ENCODE assay signal across 10 cellular contexts in the genomic region with DNA sequence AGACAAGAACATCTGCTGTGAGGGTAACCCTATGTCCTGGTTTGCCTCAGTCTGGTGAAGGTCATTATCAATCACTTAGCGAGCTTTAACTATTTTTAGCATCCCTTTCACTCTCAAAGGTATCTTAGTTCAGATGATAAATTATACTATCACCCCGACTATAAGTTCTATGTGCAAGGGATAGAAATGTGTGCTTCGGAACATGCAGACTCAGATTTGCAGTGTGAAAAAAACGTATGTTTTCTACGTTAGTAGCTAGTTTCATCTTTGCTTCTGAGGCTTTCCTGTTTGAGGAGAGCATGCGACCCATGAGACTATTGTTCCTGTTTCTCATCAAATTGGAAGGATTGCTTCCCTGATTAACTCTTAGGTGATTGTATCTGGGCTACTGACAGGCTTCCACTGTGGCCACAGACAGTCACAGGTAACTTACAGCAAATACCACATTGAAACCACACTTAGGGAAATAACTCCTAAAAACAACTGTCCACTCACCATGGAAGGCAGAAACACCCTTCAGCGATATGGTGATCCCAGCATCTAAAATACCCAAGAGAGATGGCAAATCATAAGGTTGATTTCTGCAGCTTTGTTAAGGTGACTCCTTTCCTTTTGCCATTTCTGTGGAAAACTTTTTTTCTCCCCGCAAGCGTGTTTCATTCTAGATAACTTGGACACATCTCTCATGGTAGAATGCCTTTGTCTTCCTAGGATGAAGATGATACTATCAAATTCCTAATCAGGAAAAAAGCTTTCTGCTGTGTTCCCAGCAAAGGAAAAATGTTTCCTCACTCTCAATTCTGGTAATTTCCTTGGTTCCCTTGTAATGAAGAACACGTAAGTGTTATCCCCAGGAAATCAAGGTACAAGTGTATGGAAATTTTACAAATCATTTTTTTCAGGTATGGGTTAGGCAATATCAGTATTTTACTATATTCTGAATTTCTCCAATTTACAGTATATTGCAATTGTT. TPM values are rescaled to one million over a fixed set of nuclear protein-coding genes. Genes with fewer than 3 reads are reported as not detected.
DNase-seq lines count a peak whose midpoint lies in the region; ATAC-seq and TF ChIP-seq lines count a peak whose summit lies in the region.
"Had no signal": no experiment of that assay in that cellular context is flagged by ENCODE, and none has a peak within 500 bp of the region (broad histone marks: within the 10 kb centered on the region; RNA-seq: fewer than 3 reads in every experiment).

No MANE protein-coding gene starts in this region.

- dilution Hi-C loops in mammary epithelial cell (cut with HindIII; ENCODE audit: low sequenced_read_pairs), result loop anchor here (25.0 kb wide), 1 partner anchor 384 kb away; no protein-coding TSS in a partner anchor

- H2AFZ ChIP-seq in GM23338, result no peak overlapping the region
- H2AFZ ChIP-seq in mammary epithelial cell (ENCODE audit: low read depth, low read length), result no peak overlapping the region

- H3K4me2 ChIP-seq in GM23338, result no peak overlapping the region
- H3K4me2 ChIP-seq in mammary epithelial cell (ENCODE audit: insufficient read depth, low read depth, low read length), result no peak overlapping the region

- no peaks in the 10 kb centered on the region for H3F3A ChIP-seq in GM23338 (replicated peaks; ENCODE audit: low read depth)

- H4K20me1 ChIP-seq in GM23338 (replicated peaks; ENCODE audit: insufficient read depth) (no peaks in the 10 kb centered on the region), mammary epithelial cell (ENCODE audit: insufficient read depth, low read length) (no peaks in the 10 kb centered on the region)

- no peak overlapping the region for H3K9ac ChIP-seq in mammary epithelial cell (ENCODE audit: insufficient read depth, low read length)

- H3K9me3 ChIP-seq in mammary epithelial cell (replicated peaks; ENCODE audit: insufficient read depth, low read length), result no peaks in the 10 kb centered on the region

- ATAC-seq in GM23338, result no peak
- ATAC-seq: HCT116 had no signal

- H3K27ac ChIP-seq in GM23338 (ENCODE audit: low read depth), result peak overlapping the region; percentile 83; the same call in 1 of the 2 replicates
- H3K27ac ChIP-seq in mammary epithelial cell (ENCODE audit: insufficient read depth, low read depth, low read length), result no peak overlapping the region

- in situ Hi-C loops in mammary epithelial cell (cut with MboI; ENCODE audit: low sequenced_read_pairs in 2 of 2), result loop anchor here (25.0 kb wide), 1 partner anchor 384 kb away; no protein-coding TSS in a partner anchor

- intact Hi-C loops in mammary epithelial cell (cut with micrococcal nuclease), result no loop called here

- H3K9me3 Mint-ChIP-seq in GM23338 (no peaks in the 10 kb centered on the region), mesothelial cell of epicardium (no peaks in the 10 kb centered on the region)
- H3K9me3 Mint-ChIP-seq in T-helper 2 cell treated with Interferon-gamma antibody and Interleukin-4, amounts not matched to agents 5 μg/mL and 100 μg/mL, for 36 hours, result no peaks in the 10 kb centered on the region

- H3K4me1 Mint-ChIP-seq in GM23338 (peaks cover 48% of the 10 kb centered on the region), mesothelial cell of epicardium (peaks cover 54% of the 10 kb centered on the region)
- peaks cover 61% of the 10 kb centered on the region for H3K4me1 Mint-ChIP-seq in T-helper 2 cell treated with Interferon-gamma antibody and Interleukin-4, amounts not matched to agents 5 μg/mL and 100 μg/mL, for 36 hours (ENCODE audit: low read depth)

- H3K4me3 ChIP-seq in GM12864 (ENCODE audit: low read depth, low read length) (peak overlapping the region; percentile 32; the same call in 1 of the 2 replicates), GM23338 (no peak overlapping the region), mammary epithelial cell (replicated peaks in 1 of 3; ENCODE audit: insufficient read depth in 1 of 3, low read depth in 2 of 3, low read length in 3 of 3) (no peak overlapping the region)

- no TSS peak for BruUV-seq in mammary epithelial cell (replicated peaks; lab: Mats Ljungman, UMichigan)

- 94% methylated on average over 10 of the region's 10 CpGs for WGBS in mammary epithelial cell (ENCODE audit: low coverage, missing lambda C conversion rate)

- peaks cover 2% of the 10 kb centered on the region; the same call in 1 of the 3 replicates for H3K36me3 Mint-ChIP-seq in GM23338 (ENCODE audit: low read depth)
- H3K36me3 Mint-ChIP-seq in T-helper 2 cell treated with Interferon-gamma antibody and Interleukin-4, amounts not matched to agents 5 μg/mL and 100 μg/mL, for 36 hours (ENCODE audit: low read depth), result peaks cover 24% of the 10 kb centered on the region
- no peaks in the 10 kb centered on the region for H3K36me3 Mint-ChIP-seq in mesothelial cell of epicardium

- no peak for DNase-seq in GM12864 (ENCODE audit: low read depth)
- DNase-seq in GM23338 (ENCODE audit: low spot score), result no peak
- no peak for DNase-seq in T-helper 2 cell treated with Interferon-gamma antibody and Interleukin-4, amounts not matched to agents 5 μg/mL and 100 μg/mL, for 36 hours (ENCODE audit: low spot score)
- DNase-seq in mesothelial cell of epicardium (ENCODE audit: low spot score in 2 of 2, unreplicated experiment in 2 of 2), result no peak
- no peak for DNase-seq in A172 (ENCODE audit: low spot score)
- DNase-seq in NCI-H446 (lab: John Stamatoyannopoulos, UW), result no peak
- DNase-seq in DMS79 treated with DMSO at 0.1 percent for 48 hours (lab: John Stamatoyannopoulos, UW), result no peak
- no peak for DNase-seq in mammary epithelial cell
- DNase-seq: aorta had no signal

- H3K27me3 ChIP-seq in GM23338 (ENCODE audit: insufficient read depth) (no peaks in the 10 kb centered on the region), mammary epithelial cell (ENCODE audit: insufficient read depth, low read length) (no peaks in the 10 kb centered on the region)

- H3K79me2 ChIP-seq in GM23338 (replicated peaks; ENCODE audit: insufficient read depth), result no peaks in the 10 kb centered on the region
- H3K79me2 ChIP-seq in mammary epithelial cell (ENCODE audit: insufficient read depth, low read length), result no peaks in the 10 kb centered on the region

- H3K4me1 ChIP-seq in GM23338 (ENCODE audit: insufficient read depth) (peaks cover 37% of the 10 kb centered on the region), mammary epithelial cell (ENCODE audit: insufficient read depth, low read length) (peaks cover 18% of the 10 kb centered on the region)

- CTCF ChIA-PET in mammary epithelial cell (lab: Charles Lee; ENCODE audit: low non-redundant PET), result interaction anchor here (0.6 kb wide), 1 partner anchor 126 kb away, joined by 4 read pairs; no protein-coding TSS in a partner anchor

- TF ChIP-seq CTCF in GM12864 (IDR thresholded peaks at IDR 0.05; ENCODE audit: low read depth, low read length, missing control alignments) (no peak), GM23338 (conservative IDR thresholded peaks at IDR 0.05; ENCODE audit: low read depth in 2 of 2) (no peak), mesothelial cell of epicardium (IDR thresholded peaks at IDR 0.05; ENCODE audit: unreplicated experiment) (no peak), mammary epithelial cell (conservative IDR thresholded peaks at IDR 0.05 in 1 of 2, IDR thresholded peaks at IDR 0.05 in 1 of 2; ENCODE audit: extremely low read depth in 1 of 2, insufficient read depth in 1 of 2, low read depth in 1 of 2, low read length in 2 of 2) (no peak)

- H3K36me3 ChIP-seq in GM23338 (ENCODE audit: insufficient read depth) (no peaks in the 10 kb centered on the region), mammary epithelial cell (ENCODE audit: insufficient read depth, low read length) (peaks cover 3% of the 10 kb centered on the region)

- H3K27ac Mint-ChIP-seq in GM23338 (peak overlapping the region; percentile 87; the same call in 1 of the 2 replicates), mesothelial cell of epicardium (peak overlapping the region; percentile 15)
- peak overlapping the region; percentile 6 for H3K27ac Mint-ChIP-seq in T-helper 2 cell treated with Interferon-gamma antibody and Interleukin-4, amounts not matched to agents 5 μg/mL and 100 μg/mL, for 36 hours

- no peak overlapping the region for H3K4me3 Mint-ChIP-seq in GM23338
- H3K4me3 Mint-ChIP-seq in T-helper 2 cell treated with Interferon-gamma antibody and Interleukin-4, amounts not matched to agents 5 μg/mL and 100 μg/mL, for 36 hours, result peak overlapping the region; percentile 72
- H3K4me3 Mint-ChIP-seq in mesothelial cell of epicardium, result no peak overlapping the region

- H3K9me2 ChIP-seq in GM23338 (ENCODE audit: insufficient read depth), result no peaks in the 10 kb centered on the region

- H3K27me3 Mint-ChIP-seq in GM23338 (ENCODE audit: insufficient read depth, low read depth, poor library complexity) (peaks cover 1% of the 10 kb centered on the region), mesothelial cell of epicardium (ENCODE audit: low read depth) (no peaks in the 10 kb centered on the region)
- no peaks in the 10 kb centered on the region for H3K27me3 Mint-ChIP-seq in T-helper 2 cell treated with Interferon-gamma antibody and Interleukin-4, amounts not matched to agents 5 μg/mL and 100 μg/mL, for 36 hours (ENCODE audit: low read depth)

TF ChIP-seq in GM23338, 12 proteins besides CTCF, POLR2A, EP300 and RAD21 (continues in another document):
- TF ChIP-seq JUNB (IDR thresholded peaks at IDR 0.05; ENCODE audit: unreplicated experiment), result no peak

RNA-seq across cellular contexts. Expression of gene GCSAM, which starts 5.2 kb away (rescaled TPM):
- total RNA-seq in GM23338 (2014; rRNA removed; shearing (Covaris generic)), result not detected in 2 replicates
- polyA plus RNA-seq in GM23338 (2016; fragmentation: Nextera tagmentation; extraction: Ambion mirVana), result 0.73 and 0.86 TPM in 2 replicates
- total RNA-seq in mesothelial cell of epicardium, result 0.67 to 1.2 TPM (median 0.93 TPM) in 3 replicates
- total RNA-seq in A172 (2014; rRNA removed; shearing (Covaris generic)), result not detected in 2 replicates
- 1 to 10 TPM; 1.5 to 2.2 TPM for total RNA-seq in mammary epithelial cell
- 3.5 TPM for polyA plus RNA-seq in mammary epithelial cell
- polyA minus RNA-seq in mammary epithelial cell, result 7.8 TPM

RNA-seq across cellular contexts. Expression of gene C3orf52, which starts 41.6 kb away (rescaled TPM):
- total RNA-seq in GM23338 (2014; rRNA removed; shearing (Covaris generic)), result 14.1 and 16.6 TPM in 2 replicates
- 7.9 and 8.1 TPM in 2 replicates for polyA plus RNA-seq in GM23338 (2016; fragmentation: Nextera tagmentation; extraction: Ambion mirVana)
- 4.2 to 4.7 TPM (median 4.5 TPM) in 3 replicates for total RNA-seq in mesothelial cell of epicardium
- 8.7 and 9.4 TPM in 2 replicates for total RNA-seq in A172 (2014; rRNA removed; shearing (Covaris generic))
- 10 to 100 TPM; 15.4 to 16.8 TPM for total RNA-seq in mammary epithelial cell
- polyA plus RNA-seq in mammary epithelial cell, result 6.7 TPM
- 6.3 TPM for polyA minus RNA-seq in mammary epithelial cell

Comparison
In these comparisons a context has a peak if more than half of its experiments do, and no peak if none do; other contexts are left out.
1. H3K27ac Mint-ChIP-seq: peak in every context shown above with its lines; median percentile 87 in GM23338; 15 in mesothelial cell of epicardium; 6 in T-helper 2 cell treated with Interferon-gamma antibody and Interleukin-4, amounts not matched to agents 5 μg/mL and 100 μg/mL, for 36 hours.